ENCODE assay signal across 14 cellular contexts in genomic region chr12:56679834-56680575, GRCh38. TPM values are rescaled to one million over a fixed set of nuclear protein-coding genes. Genes with fewer than 3 reads are reported as not detected.
DNase-seq lines count a peak whose midpoint lies in the region; ATAC-seq, FAIRE-seq and TF ChIP-seq lines count a peak whose summit lies in the region.
"Had no signal": no experiment of that assay in that cellular context is flagged by ENCODE, and none has a peak within 500 bp of the region (broad histone marks: within the 10 kb centered on the region; RNA-seq: fewer than 3 reads in every experiment).

No MANE protein-coding gene starts in this region.

- no peak for FAIRE-seq in H54 (lab: Jason Lieb, UNC)
- FAIRE-seq: A204.1, colon had no signal

- H3K4me3 Mint-ChIP-seq in activated T-helper 2 cell treated with anti-CD3 and anti-CD28 coated beads, Interferon-gamma antibody, Interleukin-2, Interleukin-4, amounts not matched to agents 10 μg/mL and 5 μg/mL and 100 μg/mL, durations not matched to agents 14 hours and 24 hours and 36 hours (ENCODE audit: low read depth): no peak overlapping the region
- no peak overlapping the region for H3K4me3 Mint-ChIP-seq in nephron progenitor cell

- no peaks in the 10 kb centered on the region for H3K9me3 ChIP-seq in DND-41 (ENCODE audit: insufficient read depth, low read length, severe bottlenecking)
- H3K9me3 ChIP-seq in esophagus muscularis mucosa: no peaks in the 10 kb centered on the region

- no peak overlapping the region for H2AFZ ChIP-seq in DND-41 (ENCODE audit: low read depth, low read length)

- peaks cover 65% of the 10 kb centered on the region for H3K36me3 Mint-ChIP-seq in activated T-helper 2 cell treated with anti-CD3 and anti-CD28 coated beads, Interferon-gamma antibody, Interleukin-2, Interleukin-4, amounts not matched to agents 10 μg/mL and 5 μg/mL and 100 μg/mL, durations not matched to agents 14 hours and 24 hours and 36 hours (ENCODE audit: low read depth)
- H3K36me3 Mint-ChIP-seq in nephron progenitor cell (ENCODE audit: low read depth): peaks cover 84% of the 10 kb centered on the region

- WGBS in esophagus muscularis mucosa: 89% methylated on average over 14 of the region's 15 CpGs

- peaks cover 99% of the 10 kb centered on the region for H3K79me2 ChIP-seq in DND-41 (ENCODE audit: insufficient read depth, low read length)

- no peak for TF ChIP-seq CTCF in DND-41 (IDR thresholded peaks at IDR 0.05; ENCODE audit: borderline replicate concordance, extremely low read depth, low read length, poor library complexity, severe bottlenecking)
- no peak for TF ChIP-seq CTCF in nephron progenitor cell (IDR thresholded peaks at IDR 0.05)
- TF ChIP-seq CTCF in esophagus muscularis mucosa (IDR thresholded peaks at IDR 0.05): no peak

- TF ChIP-seq EP300 in esophagus muscularis mucosa (IDR thresholded peaks at IDR 0.05): no peak

- H3K4me1 Mint-ChIP-seq in activated T-helper 2 cell treated with anti-CD3 and anti-CD28 coated beads, Interferon-gamma antibody, Interleukin-2, Interleukin-4, amounts not matched to agents 10 μg/mL and 5 μg/mL and 100 μg/mL, durations not matched to agents 14 hours and 24 hours and 36 hours (ENCODE audit: low read depth): peaks cover 44% of the 10 kb centered on the region
- H3K4me1 Mint-ChIP-seq in nephron progenitor cell: peaks cover 13% of the 10 kb centered on the region

- peak; percentile 77 for DNase-seq in NCI-H82 (lab: John Stamatoyannopoulos, UW)
- no peak for DNase-seq in NCI-H82 treated with DMSO at 0.1 percent for 48 hours (lab: John Stamatoyannopoulos, UW; ENCODE audit: unreplicated experiment)
- peak; percentile 4 for DNase-seq in DND-41
- no peak for DNase-seq in activated T-helper 2 cell treated with anti-CD3 and anti-CD28 coated beads, Interferon-gamma antibody, Interleukin-2, Interleukin-4, amounts not matched to agents 10 μg/mL and 5 μg/mL and 100 μg/mL, durations not matched to agents 14 hours and 24 hours and 36 hours (ENCODE audit: low spot score)
- DNase-seq in nephron progenitor cell: no peak
- DNase-seq in H54 (ENCODE audit: insufficient read length, low spot score): no peak
- DNase-seq in esophagus muscularis mucosa (ENCODE audit: extremely low spot score): no peak
- DNase-seq: COR-L47; GDM1; NK-92 treated with Interleukin-12 subunit alpha and Interleukin-12 subunit beta, amount 100 ng/mL, for 24 hours; SHP77 had no signal

- TF ChIP-seq POLR2A in H54 (IDR thresholded peaks at IDR 0.05; ENCODE audit: low read depth, low read length) (no peak), esophagus muscularis mucosa (IDR thresholded peaks at IDR 0.05; ENCODE audit: low read depth) (no peak)

- H4K20me1 ChIP-seq in DND-41 (ENCODE audit: insufficient read depth, low read length): peaks cover 97% of the 10 kb centered on the region

- H3K9ac ChIP-seq in DND-41 (ENCODE audit: low read depth, low read length): no peak overlapping the region

- H3K27me3 ChIP-seq in DND-41 (ENCODE audit: insufficient read depth, low read length, poor library complexity): no peaks in the 10 kb centered on the region
- H3K27me3 ChIP-seq in esophagus muscularis mucosa: no peaks in the 10 kb centered on the region

- H3K4me1 ChIP-seq in DND-41 (ENCODE audit: insufficient read depth, low read length) (peaks cover 55% of the 10 kb centered on the region), esophagus muscularis mucosa (peaks cover 53 to 98% (median 88%) of the 10 kb centered on the region in 4 donors)

- intact Hi-C loops in activated T-helper 2 cell treated with anti-CD3 and anti-CD28 coated beads, Interferon-gamma antibody, Interleukin-2, Interleukin-4, amounts not matched to agents 10 μg/mL and 5 μg/mL and 100 μg/mL, durations not matched to agents 14 hours and 24 hours and 36 hours (cut with micrococcal nuclease): no loop called here
- intact Hi-C loops in esophagus muscularis mucosa (cut with DNase I): no loop called here

- H3K27ac ChIP-seq in DND-41 (ENCODE audit: low read length) (no peak overlapping the region), esophagus muscularis mucosa (replicated peaks in 1 of 4) (no peak overlapping the region)

- no peaks in the 10 kb centered on the region for H3K9me3 Mint-ChIP-seq in activated T-helper 2 cell treated with anti-CD3 and anti-CD28 coated beads, Interferon-gamma antibody, Interleukin-2, Interleukin-4, amounts not matched to agents 10 μg/mL and 5 μg/mL and 100 μg/mL, durations not matched to agents 14 hours and 24 hours and 36 hours
- H3K9me3 Mint-ChIP-seq in nephron progenitor cell: peaks cover 18% of the 10 kb centered on the region

- H3K27ac Mint-ChIP-seq in activated T-helper 2 cell treated with anti-CD3 and anti-CD28 coated beads, Interferon-gamma antibody, Interleukin-2, Interleukin-4, amounts not matched to agents 10 μg/mL and 5 μg/mL and 100 μg/mL, durations not matched to agents 14 hours and 24 hours and 36 hours: peak overlapping the region; percentile 48
- peak overlapping the region; percentile 32 for H3K27ac Mint-ChIP-seq in nephron progenitor cell

- ATAC-seq in DND-41 (ENCODE audit: insufficient read depth, low read depth) (no peak), GM21423 (IDR thresholded peaks at IDR 0.05; ENCODE audit: unreplicated experiment) (no peak)

- H3K4me3 ChIP-seq in DND-41 (ENCODE audit: low read depth in 1 of 2, low read length in 2 of 2): no peak overlapping the region
- H3K4me3 ChIP-seq in esophagus muscularis mucosa: no peak overlapping the region

- H3K36me3 ChIP-seq in DND-41 (ENCODE audit: insufficient read depth, low read length) (peaks cover 87% of the 10 kb centered on the region), esophagus muscularis mucosa (peaks cover 0 to 24% (median 8%) of the 10 kb centered on the region in 4 donors)

- peak overlapping the region; percentile 23; the same call in 1 of the 2 replicates for H3K4me2 ChIP-seq in DND-41 (ENCODE audit: insufficient read depth, low read length)

- H3K27me3 Mint-ChIP-seq in activated T-helper 2 cell treated with anti-CD3 and anti-CD28 coated beads, Interferon-gamma antibody, Interleukin-2, Interleukin-4, amounts not matched to agents 10 μg/mL and 5 μg/mL and 100 μg/mL, durations not matched to agents 14 hours and 24 hours and 36 hours (ENCODE audit: low read depth): no peaks in the 10 kb centered on the region
- no peaks in the 10 kb centered on the region for H3K27me3 Mint-ChIP-seq in nephron progenitor cell (ENCODE audit: low read depth, poor library complexity)

RNA-seq across cellular contexts. Expression of gene PTGES3, which starts 8.1 kb away (rescaled TPM):
- total RNA-seq in activated T-helper 2 cell treated with anti-CD3 and anti-CD28 coated beads, Interferon-gamma antibody, Interleukin-2, Interleukin-4, amounts not matched to agents 10 μg/mL and 5 μg/mL and 100 μg/mL, durations not matched to agents 14 hours and 24 hours and 36 hours: 293 and 298 TPM in 2 replicates
- 100 to 1,000 TPM in 1 of 4 donors, 10 to 100 TPM in 3; 86.8 to 118 (median 92.0) TPM for total RNA-seq in esophagus muscularis mucosa

RNA-seq across cellular contexts. Expression of gene ATP5F1B, which starts 34.2 kb away (rescaled TPM):
- 729 and 735 TPM in 2 replicates for total RNA-seq in activated T-helper 2 cell treated with anti-CD3 and anti-CD28 coated beads, Interferon-gamma antibody, Interleukin-2, Interleukin-4, amounts not matched to agents 10 μg/mL and 5 μg/mL and 100 μg/mL, durations not matched to agents 14 hours and 24 hours and 36 hours
- 100 to 1,000 TPM; 383 to 465 (median 424) TPM for total RNA-seq in esophagus muscularis mucosa

RNA-seq across cellular contexts. Expression of gene NACA, which starts 45.1 kb away (rescaled TPM):
- 1,037 and 1,093 TPM in 2 replicates for total RNA-seq in activated T-helper 2 cell treated with anti-CD3 and anti-CD28 coated beads, Interferon-gamma antibody, Interleukin-2, Interleukin-4, amounts not matched to agents 10 μg/mL and 5 μg/mL and 100 μg/mL, durations not matched to agents 14 hours and 24 hours and 36 hours
- 1,000 to 10,000 TPM in 3 of 4 donors, 100 to 1,000 TPM in 1; 913 to 1,477 (median 1,221) TPM for total RNA-seq in esophagus muscularis mucosa

RNA-seq across cellular contexts. Expression of gene BAZ2A, which starts 49.9 kb away (rescaled TPM):
- 124 and 131 TPM in 2 replicates for total RNA-seq in activated T-helper 2 cell treated with anti-CD3 and anti-CD28 coated beads, Interferon-gamma antibody, Interleukin-2, Interleukin-4, amounts not matched to agents 10 μg/mL and 5 μg/mL and 100 μg/mL, durations not matched to agents 14 hours and 24 hours and 36 hours
- total RNA-seq in esophagus muscularis mucosa: 10 to 100 TPM; 45.4 to 65.6 (median 61.5) TPM

Comparison
In these comparisons a context has a peak if more than half of its experiments do, and no peak if none do; other contexts are left out.
1. DNase-seq: peak in NCI-H82 (single experiment) and DND-41 (single experiment); none in NCI-H82 treated with DMSO at 0.1 percent for 48 hours (single experiment), activated T-helper 2 cell treated with anti-CD3 and anti-CD28 coated beads, Interferon-gamma antibody, Interleukin-2, Interleukin-4, amounts not matched to agents 10 μg/mL and 5 μg/mL and 100 μg/mL, durations not matched to agents 14 hours and 24 hours and 36 hours (single experiment), nephron progenitor cell (single experiment), H54 (single experiment) and esophagus muscularis mucosa (single experiment).